Comparison of ENCODE assay signal across 11 cellular contexts in the genomic region with DNA sequence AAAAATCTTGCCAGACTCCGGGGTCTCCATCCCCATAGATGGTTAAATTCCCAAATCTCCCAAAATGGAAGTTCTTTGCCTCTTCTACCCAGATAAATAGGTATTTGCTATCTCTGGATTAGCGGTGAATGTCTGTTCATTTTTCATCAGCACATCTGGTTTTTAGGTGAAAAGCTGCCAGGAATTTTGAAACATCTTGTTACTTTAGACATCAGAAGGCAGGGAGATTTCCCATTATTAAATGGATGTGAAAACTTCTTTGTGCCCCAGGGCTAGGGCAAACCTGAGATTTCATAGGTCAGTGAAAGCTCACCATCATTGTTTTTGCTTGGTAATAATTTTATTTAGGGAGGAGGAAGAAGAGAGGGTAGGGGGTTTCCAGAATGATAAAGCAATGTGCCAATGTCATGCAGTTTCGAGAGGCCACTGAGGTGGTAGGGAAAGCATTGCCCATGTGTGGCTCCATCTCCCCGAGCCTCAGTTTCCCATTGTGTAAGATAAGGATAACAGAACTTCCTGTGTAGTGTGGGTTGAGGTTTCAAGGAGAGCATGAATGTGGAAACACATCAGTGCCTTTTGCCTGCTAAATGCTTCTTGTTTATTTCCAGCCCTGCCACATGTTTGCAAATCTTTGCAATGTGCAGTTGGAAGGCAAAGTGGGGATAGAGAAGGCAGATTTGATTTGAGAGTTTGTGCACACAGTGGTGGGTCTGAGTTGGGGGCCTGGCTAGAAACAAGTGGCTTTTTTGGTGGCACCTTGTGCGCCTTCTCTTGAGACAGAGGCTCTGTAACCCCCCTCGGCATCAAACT.
A peak's percentile ranks its signal among the peaks of the same experiment; 100 is the strongest.
DNase-seq lines count a peak whose midpoint lies in the region; ATAC-seq and TF ChIP-seq lines count a peak whose summit lies in the region.
"Had no signal": no experiment of that assay in that cellular context is flagged by ENCODE, and none has a peak within 500 bp of the region (broad histone marks: within the 10 kb centered on the region; RNA-seq: fewer than 3 reads in every experiment).

No MANE protein-coding gene starts in this region.

- H3K9me3 ChIP-seq in BLaER1, result no peaks in the 10 kb centered on the region
- no peaks in the 10 kb centered on the region for H3K9me3 ChIP-seq in WERI-Rb-1 (ENCODE audit: severe bottlenecking)

- H3K27me3 ChIP-seq in BLaER1 (no peaks in the 10 kb centered on the region), WERI-Rb-1 (ENCODE audit: insufficient read depth, low read depth, severe bottlenecking) (peaks cover 76% of the 10 kb centered on the region), rectal smooth muscle tissue (ENCODE audit: control insufficient read depth, insufficient read depth, low read length) (no peaks in the 10 kb centered on the region)

- H3K4me3 Mint-ChIP-seq in glutamatergic neuron (ENCODE audit: unreplicated experiment), result peak overlapping the region; percentile 30
- H3K4me3 Mint-ChIP-seq in effector memory CD8-positive, alpha-beta T cell, result no peak overlapping the region
- H3K4me3 Mint-ChIP-seq: activated CD8-positive, alpha-beta T cell treated with anti-CD3 and anti-CD28 coated beads, Interleukin-2, amount 10 ng/mL, durations not matched to agents 7 days and 5 days had no signal

- peaks cover 7% of the 10 kb centered on the region for H3K4me1 Mint-ChIP-seq in glutamatergic neuron (ENCODE audit: low read depth, unreplicated experiment)
- H3K4me1 Mint-ChIP-seq in effector memory CD8-positive, alpha-beta T cell (ENCODE audit: low read depth in 2 of 2), result peaks cover 3 to 6% of the 10 kb centered on the region in 2 donors

- H3K9ac ChIP-seq in BLaER1 (peak overlapping the region; percentile 82), rectal smooth muscle tissue (ENCODE audit: low read length) (peak overlapping the region; percentile 53)

- H3K4me3 ChIP-seq in BLaER1 (peak overlapping the region; percentile 70), WERI-Rb-1 (ENCODE audit: low read depth, low read length) (no peak overlapping the region), rectal smooth muscle tissue (ENCODE audit: low read length) (peak overlapping the region; percentile 55)

- H3K4me2 ChIP-seq in BLaER1, result peak overlapping the region; percentile 92

- no peak overlapping the region for H3K27ac Mint-ChIP-seq in glutamatergic neuron (ENCODE audit: unreplicated experiment)
- H3K27ac Mint-ChIP-seq in effector memory CD8-positive, alpha-beta T cell, result no peak overlapping the region
- H3K27ac Mint-ChIP-seq: activated CD8-positive, alpha-beta T cell treated with anti-CD3 and anti-CD28 coated beads, Interleukin-2, amount 10 ng/mL, durations not matched to agents 7 days and 5 days had no signal

- H3K27me3 Mint-ChIP-seq in glutamatergic neuron (ENCODE audit: unreplicated experiment), result peaks cover 4% of the 10 kb centered on the region
- peaks cover 15 to 49% of the 10 kb centered on the region in 2 donors for H3K27me3 Mint-ChIP-seq in effector memory CD8-positive, alpha-beta T cell

- no peak for DNase-seq in WERI-Rb-1
- DNase-seq in glutamatergic neuron, result no peak
- no peak for DNase-seq in effector memory CD8-positive, alpha-beta T cell
- no peak for DNase-seq in SK-N-DZ (ENCODE audit: low spot score)
- DNase-seq: activated CD8-positive, alpha-beta T cell treated with anti-CD3 and anti-CD28 coated beads, Interleukin-2, amount 10 ng/mL, durations not matched to agents 7 days and 5 days; central memory CD4-positive, alpha-beta T cell; OCI-M1 had no signal

- H3K4me1 ChIP-seq in BLaER1, result peaks cover 55% of the 10 kb centered on the region
- H3K4me1 ChIP-seq in rectal smooth muscle tissue (ENCODE audit: control insufficient read depth, insufficient read depth, low read length), result peaks cover 20% of the 10 kb centered on the region

- TF ChIP-seq CTCF in WERI-Rb-1 (IDR thresholded peaks at IDR 0.05; ENCODE audit: low read depth, low read length) (no peak), glutamatergic neuron (IDR thresholded peaks at IDR 0.05; ENCODE audit: partially characterized antibody, unreplicated experiment) (no peak)

- H3K36me3 Mint-ChIP-seq in glutamatergic neuron (ENCODE audit: unreplicated experiment), result no peaks in the 10 kb centered on the region
- no peaks in the 10 kb centered on the region for H3K36me3 Mint-ChIP-seq in effector memory CD8-positive, alpha-beta T cell (ENCODE audit: insufficient read depth)

- H3K36me3 ChIP-seq in BLaER1 (no peaks in the 10 kb centered on the region), WERI-Rb-1 (no peaks in the 10 kb centered on the region), rectal smooth muscle tissue (ENCODE audit: control insufficient read depth, insufficient read depth, low read length) (no peaks in the 10 kb centered on the region)

- H3K27ac ChIP-seq in BLaER1, result peak overlapping the region; percentile 96
- H3K27ac ChIP-seq in WERI-Rb-1, result peak overlapping the region; percentile 62
- peak overlapping the region; percentile 99 for H3K27ac ChIP-seq in rectal smooth muscle tissue (ENCODE audit: low read depth, low read length)

- ATAC-seq in effector memory CD8-positive, alpha-beta T cell (replicated peaks), result no peak
- ATAC-seq in HG02798 (IDR thresholded peaks at IDR 0.05; ENCODE audit: poor library complexity, unreplicated experiment) (no peak), HG02973 (IDR thresholded peaks at IDR 0.05; ENCODE audit: unreplicated experiment) (no peak)
- ATAC-seq: activated CD8-positive, alpha-beta T cell treated with anti-CD3 and anti-CD28 coated beads, Interleukin-2, amount 10 ng/mL, durations not matched to agents 7 days and 5 days had no signal

- no peaks in the 10 kb centered on the region for H4K20me1 ChIP-seq in BLaER1

- H3K9me3 Mint-ChIP-seq in glutamatergic neuron (ENCODE audit: unreplicated experiment), result no peaks in the 10 kb centered on the region
- H3K9me3 Mint-ChIP-seq in effector memory CD8-positive, alpha-beta T cell, result peaks cover 6 to 7% of the 10 kb centered on the region in 2 donors
